8 cellular contexts compared by ENCODE assay signal in the genomic region with DNA sequence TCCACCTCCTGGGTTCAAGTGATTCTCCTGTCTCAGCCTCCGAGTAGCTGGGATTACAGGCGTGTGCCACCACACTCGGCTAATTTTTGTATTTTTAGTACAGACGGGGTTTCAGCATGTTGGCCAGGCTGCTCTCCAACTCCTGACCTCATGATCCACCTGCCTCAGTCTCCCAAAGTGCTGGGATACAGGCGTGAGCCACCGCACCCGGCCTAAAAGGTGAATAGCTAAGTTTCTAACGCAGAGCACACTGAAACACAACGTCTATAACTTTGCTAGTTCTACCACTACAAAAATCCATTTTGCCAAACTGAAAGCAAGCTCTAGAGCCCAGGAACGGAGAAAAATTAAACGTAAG. TPM values are rescaled to one million over a fixed set of nuclear protein-coding genes. Genes with fewer than 3 reads are reported as not detected.
DNase-seq lines count a peak whose midpoint lies in the region; ATAC-seq, FAIRE-seq and TF ChIP-seq lines count a peak whose summit lies in the region.
"Not testable (repeated sequence)": the region's sequence is repeated elsewhere in the genome, so short reads cannot be mapped to it uniquely, and the experiment has no call there.

No MANE protein-coding gene starts in this region.

- WGBS in H1 (ENCODE audit: extremely low coverage in 1 of 2, insufficient coverage in 1 of 2, insufficient read length in 1 of 2, insufficient replicate concordance in 2 of 2, low coverage in 1 of 2, low lambda C conversion rate in 2 of 2, missing lambda C conversion rate in 1 of 2), 2 experiments, result 87% methylated on average over 11 of the region's 11 CpGs; no CpG with 5 or more reads in 1 of the 2 experiments

- H2AK5ac ChIP-seq in H1 (ENCODE audit: low read depth, low read length), result 0 out of 2 replicates have a peak overlapping the region, but pooled peaks have one; percentile 43

- H3K4me1 ChIP-seq in H1 (replicated peaks in 1 of 4; ENCODE audit: control insufficient read depth in 3 of 4, insufficient read depth in 4 of 4, low read length in 3 of 4); iPS-18a (ENCODE audit: control insufficient read depth, low read depth, low read length): not testable (repeated sequence)

- not testable (repeated sequence) for H3K23me2 ChIP-seq in H1 (ENCODE audit: low read depth, low read length)

- CTCF ChIA-PET in AG04450 (lab: Charles Lee), result interaction anchor here (0.6 to 1.6 kb wide), 5 partner anchors 12 to 310 kb away, joined by 3 to 18 read pairs (median 3); no protein-coding TSS in a partner anchor
- CTCF ChIA-PET in H1 (lab: Charles Lee; ENCODE audit: partially characterized antibody), result interaction anchor here (1.0 to 4.1 kb wide), 2 partner anchors 12 to 16 kb away, joined by 3 to 20 read pairs; no protein-coding TSS in a partner anchor

- not testable (repeated sequence) for TF ChIP-seq POLR2A in H1 (IDR thresholded peaks at IDR 0.05; ENCODE audit: control extremely low read depth in 1 of 2, low read depth in 2 of 2, low read length in 2 of 2)

- H2BK12ac ChIP-seq in H1 (ENCODE audit: low read depth, low read length), result not testable (repeated sequence)

- H3K4ac ChIP-seq in H1 (replicated peaks; ENCODE audit: insufficient read length, low read depth, low read length), result not testable (repeated sequence)

- not testable (repeated sequence) for H3K23ac ChIP-seq in H1 (ENCODE audit: insufficient read length)

- H3K9ac ChIP-seq in SU-DHL-6 (ENCODE audit: low read length), result peak overlapping the region; percentile 91
- peak overlapping the region in 3 of 4 experiments; percentile 57 to 89 (median 85); a peak in 6 of 7 replicates for H3K9ac ChIP-seq in H1 (replicated peaks in 1 of 4; ENCODE audit: extremely low read depth in 1 of 4, low read depth in 3 of 4, low read length in 3 of 4)
- H3K9ac ChIP-seq in iPS-18a (ENCODE audit: low read length), result peak overlapping the region; percentile 93

- POLR2A ChIA-PET in AG04450 (lab: Yijun Ruan, JAX) (interaction anchor here (1.2 to 1.7 kb wide), 3 partner anchors 10 to 61 kb away, joined by 4 to 9 read pairs (median 8); partner anchors contain the start of gene REEP5), H1 (lab: Charles Lee; ENCODE audit: partially characterized antibody) (interaction anchor here (0.9 to 2.4 kb wide), 12 partner anchors 10 to 214 kb away, joined by 3 to 12 read pairs (median 4); partner anchors contain the start of gene REEP5)

- H3K9me3 Mint-ChIP-seq in activated naive CD8-positive, alpha-beta T cell treated with anti-CD3 and anti-CD28 coated beads, Interleukin-2, amount 50 U/mL, for 24 hours; natural killer cell treated with Interleukin-12 subunit alpha and Interleukin-12 subunit beta and Interleukin-15 and Interleukin-18, amount 100 ng/mL, for 72 hours; stimulated activated naive B cell treated with anti-CD40 and anti-IgM and Interleukin-4, amounts not matched to agents 10 μg/mL and 1 μg/mL and 100 μg/mL, for 72 hours: not testable (repeated sequence)

- H3K27me3 ChIP-seq in AG04450 (ENCODE audit: control insufficient read depth, insufficient read depth, low read length); SU-DHL-6 (ENCODE audit: low read length); H1 (replicated peaks in 1 of 4; ENCODE audit: control insufficient read depth in 3 of 4, extremely low read depth in 1 of 4, insufficient read depth in 3 of 4, low read length in 3 of 4); iPS-18a (ENCODE audit: control insufficient read depth, insufficient read depth, low read length): not testable (repeated sequence)

- H2BK5ac ChIP-seq in H1 (ENCODE audit: low read depth, low read length), result peak overlapping the region; percentile 46; the same call in 1 of the 2 replicates

- peaks cover 25% of the 10 kb centered on the region; the same call in 1 of the 2 replicates for H3K36me3 ChIP-seq in SU-DHL-6 (ENCODE audit: low read length)
- H3K36me3 ChIP-seq in H1 (ENCODE audit: control insufficient read depth in 2 of 4, insufficient read depth in 4 of 4, low read length in 3 of 4), result peaks cover 4 to 30% (median 10%) of the 10 kb centered on the region in 4 experiments; a peak in 7 of 8 replicates
- H3K36me3 ChIP-seq in iPS-18a (ENCODE audit: control insufficient read depth, low read depth, low read length), result peaks cover 28% of the 10 kb centered on the region

- not testable (repeated sequence) for H3K14ac ChIP-seq in H1 (ENCODE audit: insufficient read length)

- peak overlapping the region; percentile 96 for H2AFZ ChIP-seq in SU-DHL-6 (ENCODE audit: low read depth, low read length, severe bottlenecking)
- peak overlapping the region; percentile 96 for H2AFZ ChIP-seq in H1 (ENCODE audit: low read length)

- TF ChIP-seq EP300 in H1 (IDR thresholded peaks at IDR 0.05; ENCODE audit: borderline replicate concordance in 1 of 2, low read depth in 2 of 2, low read length in 2 of 2), result not testable (repeated sequence)

- peak overlapping the region; percentile 97 for H3K4me2 ChIP-seq in SU-DHL-6 (ENCODE audit: low read depth, low read length, poor library complexity, severe bottlenecking)
- H3K4me2 ChIP-seq in H1 (ENCODE audit: insufficient read depth in 1 of 2, low read depth in 2 of 2, low read length in 2 of 2), result peak overlapping the region; percentile 58 to 63

- not testable (repeated sequence) for ATAC-seq in activated naive CD8-positive, alpha-beta T cell treated with anti-CD3 and anti-CD28 coated beads, Interleukin-2, amount 50 U/mL, for 24 hours; natural killer cell treated with Interleukin-12 subunit alpha and Interleukin-12 subunit beta and Interleukin-15 and Interleukin-18, amount 100 ng/mL, for 72 hours; stimulated activated naive B cell treated with anti-CD40 and anti-IgM and Interleukin-4, amounts not matched to agents 10 μg/mL and 1 μg/mL and 100 μg/mL, for 72 hours (replicated peaks)

- peaks cover 19% of the 10 kb centered on the region for H3K36me3 Mint-ChIP-seq in activated naive CD8-positive, alpha-beta T cell treated with anti-CD3 and anti-CD28 coated beads, Interleukin-2, amount 50 U/mL, for 24 hours (ENCODE audit: low read depth)
- peaks cover 24% of the 10 kb centered on the region for H3K36me3 Mint-ChIP-seq in natural killer cell treated with Interleukin-12 subunit alpha and Interleukin-12 subunit beta and Interleukin-15 and Interleukin-18, amount 100 ng/mL, for 72 hours
- not testable (repeated sequence) for H3K36me3 Mint-ChIP-seq in stimulated activated naive B cell treated with anti-CD40 and anti-IgM and Interleukin-4, amounts not matched to agents 10 μg/mL and 1 μg/mL and 100 μg/mL, for 72 hours

- not testable (repeated sequence) for H4K20me1 ChIP-seq in SU-DHL-6 (ENCODE audit: low read depth, low read length); H1 (replicated peaks in 1 of 2; ENCODE audit: control insufficient read depth in 1 of 2, insufficient read depth in 2 of 2, low read length in 2 of 2)

- H2BK15ac ChIP-seq in H1 (ENCODE audit: low read length), result not testable (repeated sequence)

- FAIRE-seq in H1 (lab: Jason Lieb, UNC), result not testable (repeated sequence)

- H4K8ac ChIP-seq in H1 (ENCODE audit: extremely low read depth, insufficient read depth, low read length), result not testable (repeated sequence)

- H3K27ac Mint-ChIP-seq in activated naive CD8-positive, alpha-beta T cell treated with anti-CD3 and anti-CD28 coated beads, Interleukin-2, amount 50 U/mL, for 24 hours, result peak overlapping the region; percentile 99
- H3K27ac Mint-ChIP-seq in natural killer cell treated with Interleukin-12 subunit alpha and Interleukin-12 subunit beta and Interleukin-15 and Interleukin-18, amount 100 ng/mL, for 72 hours, result peak overlapping the region; percentile 93 to 98
- peak overlapping the region; percentile 99 for H3K27ac Mint-ChIP-seq in stimulated activated naive B cell treated with anti-CD40 and anti-IgM and Interleukin-4, amounts not matched to agents 10 μg/mL and 1 μg/mL and 100 μg/mL, for 72 hours

- H4K91ac ChIP-seq in H1 (replicated peaks; ENCODE audit: insufficient read length, low read length), result not testable (repeated sequence)

- not testable (repeated sequence) for H3K79me1 ChIP-seq in H1 (ENCODE audit: low read depth, low read length)

- not testable (repeated sequence) for H2BK20ac ChIP-seq in H1 (ENCODE audit: low read length)

- peaks cover 35% of the 10 kb centered on the region for H3K4me1 Mint-ChIP-seq in activated naive CD8-positive, alpha-beta T cell treated with anti-CD3 and anti-CD28 coated beads, Interleukin-2, amount 50 U/mL, for 24 hours
- peaks cover 27 to 35% of the 10 kb centered on the region in 2 donors for H3K4me1 Mint-ChIP-seq in natural killer cell treated with Interleukin-12 subunit alpha and Interleukin-12 subunit beta and Interleukin-15 and Interleukin-18, amount 100 ng/mL, for 72 hours (ENCODE audit: low read depth in 2 of 2)
- H3K4me1 Mint-ChIP-seq in stimulated activated naive B cell treated with anti-CD40 and anti-IgM and Interleukin-4, amounts not matched to agents 10 μg/mL and 1 μg/mL and 100 μg/mL, for 72 hours, result peaks cover 11 to 22% of the 10 kb centered on the region in 2 donors

- H2BK120ac ChIP-seq in H1 (replicated peaks; ENCODE audit: low read depth, low read length), result not testable (repeated sequence)

- peaks cover 12% of the 10 kb centered on the region for H3K27me3 Mint-ChIP-seq in activated naive CD8-positive, alpha-beta T cell treated with anti-CD3 and anti-CD28 coated beads, Interleukin-2, amount 50 U/mL, for 24 hours
- H3K27me3 Mint-ChIP-seq in natural killer cell treated with Interleukin-12 subunit alpha and Interleukin-12 subunit beta and Interleukin-15 and Interleukin-18, amount 100 ng/mL, for 72 hours, result peaks cover 18 to 19% of the 10 kb centered on the region in 2 donors
- peaks cover 13 to 14% of the 10 kb centered on the region in 2 donors for H3K27me3 Mint-ChIP-seq in stimulated activated naive B cell treated with anti-CD40 and anti-IgM and Interleukin-4, amounts not matched to agents 10 μg/mL and 1 μg/mL and 100 μg/mL, for 72 hours

- H3K4me3 ChIP-seq in AG04450 (ENCODE audit: low read depth, low read length) (peak overlapping the region; percentile 97), HFF-Myc (replicated peaks; ENCODE audit: low read depth, low read length) (peak overlapping the region; percentile 95), SU-DHL-6 (ENCODE audit: insufficient read depth, low read length, poor library complexity, severe bottlenecking) (peak overlapping the region; percentile 99), H1 (ENCODE audit: extremely low read depth in 1 of 4, insufficient read depth in 2 of 4, low read depth in 3 of 4, low read length in 4 of 4) (peak overlapping the region in 3 of 4 experiments; percentile 30 to 93 (median 93); a peak in 5 of 8 replicates), iPS-18a (ENCODE audit: low read length) (peak overlapping the region; percentile 97)

- not testable (repeated sequence) for TF ChIP-seq CTCF in AG04450 (IDR thresholded peaks at IDR 0.05; ENCODE audit: low read depth, low read length); HFF-Myc (IDR thresholded peaks at IDR 0.05; ENCODE audit: low read depth, low read length, missing control alignments); SU-DHL-6 (IDR thresholded peaks at IDR 0.05; ENCODE audit: insufficient read depth, low read length, poor library complexity, severe bottlenecking); H1 (IDR thresholded peaks at IDR 0.05; ENCODE audit: control extremely low read depth in 1 of 3, insufficient read depth in 1 of 3, low read depth in 1 of 3, low read length in 3 of 3)

- not testable (repeated sequence) for H3K9me3 ChIP-seq in AG04450 (ENCODE audit: control insufficient read depth, insufficient read depth, low read length); SU-DHL-6 (ENCODE audit: insufficient read depth, low read length); H1 (ENCODE audit: insufficient read depth in 2 of 2, low read depth in 1 of 2, low read length in 1 of 2); iPS-18a (ENCODE audit: control insufficient read depth, low read depth, low read length)

- H4K5ac ChIP-seq in H1 (ENCODE audit: insufficient read length, low read depth, low read length), result not testable (repeated sequence)

- H3F3A ChIP-seq in SU-DHL-6 (ENCODE audit: insufficient read depth), result not testable (repeated sequence)

- H3K27ac ChIP-seq in AG04450 (ENCODE audit: low read depth, low read length) (peak overlapping the region; percentile 69), SU-DHL-6 (ENCODE audit: low read depth, low read length) (peak overlapping the region; percentile 25; the same call in 1 of the 2 replicates), H1 (ENCODE audit: low read depth, low read length) (peak overlapping the region; percentile 44; the same call in 1 of the 2 replicates)
- not testable (repeated sequence) for H3K27ac ChIP-seq in iPS-18a (ENCODE audit: low read length)

- H3K56ac ChIP-seq in H1 (replicated peaks; ENCODE audit: insufficient read length, low read depth, low read length), result not testable (repeated sequence)

- H3K4me3 Mint-ChIP-seq in activated naive CD8-positive, alpha-beta T cell treated with anti-CD3 and anti-CD28 coated beads, Interleukin-2, amount 50 U/mL, for 24 hours, result peak overlapping the region; percentile 96
- H3K4me3 Mint-ChIP-seq in natural killer cell treated with Interleukin-12 subunit alpha and Interleukin-12 subunit beta and Interleukin-15 and Interleukin-18, amount 100 ng/mL, for 72 hours, result peak overlapping the region; percentile 97
- peak overlapping the region; percentile 95 to 96 for H3K4me3 Mint-ChIP-seq in stimulated activated naive B cell treated with anti-CD40 and anti-IgM and Interleukin-4, amounts not matched to agents 10 μg/mL and 1 μg/mL and 100 μg/mL, for 72 hours

- TF ChIP-seq RAD21 in H1 (IDR thresholded peaks at IDR 0.05 in 1 of 2, conservative IDR thresholded peaks at IDR 0.05 in 1 of 2; ENCODE audit: low read depth in 2 of 2, low read length in 2 of 2), result not testable (repeated sequence)

- DNase-seq in AG04450 (ENCODE audit: low read depth, low spot score); HFF-Myc (ENCODE audit: extremely low read depth, low read depth); activated naive CD8-positive, alpha-beta T cell treated with anti-CD3 and anti-CD28 coated beads, Interleukin-2, amount 50 U/mL, for 24 hours; H1 (ENCODE audit: low read depth in 1 of 2, low spot score in 2 of 2); natural killer cell treated with Interleukin-12 subunit alpha and Interleukin-12 subunit beta and Interleukin-15 and Interleukin-18, amount 100 ng/mL, for 72 hours (ENCODE audit: low spot score); stimulated activated naive B cell treated with anti-CD40 and anti-IgM and Interleukin-4, amounts not matched to agents 10 μg/mL and 1 μg/mL and 100 μg/mL, for 72 hours: not testable (repeated sequence)

- H3K79me2 ChIP-seq in SU-DHL-6 (ENCODE audit: insufficient read depth, low read length) (peaks cover 41% of the 10 kb centered on the region), H1 (ENCODE audit: control insufficient read depth in 1 of 2, insufficient read depth in 2 of 2, low read length in 2 of 2) (peaks cover 11 to 33% of the 10 kb centered on the region in 2 experiments; a peak in 3 of 4 replicates)

- H3K9me2 ChIP-seq in SU-DHL-6 (replicated peaks; ENCODE audit: insufficient read depth, low read length), result not testable (repeated sequence)

- peak overlapping the region; percentile 76; the same call in 1 of the 2 replicates for H3K18ac ChIP-seq in H1 (ENCODE audit: extremely low read depth, low read length)

RNA-seq across cellular contexts. Expression of gene SRP19, which starts 0.5 kb away (rescaled TPM):
- 98.6 and 149 TPM in 2 replicates for polyA plus RNA-seq in AG04450 (2011; rRNA removed)
- 16.2 and 26.9 TPM in 2 replicates for polyA minus RNA-seq in AG04450 (2011; rRNA and poly(A)+ RNA removed)
- 78.6 and 79.9 TPM in 2 replicates for total RNA-seq in H1 (2021; fragmentation: NEBNext Ultra II Directional; extraction: Animal tissue kit (Norgen Biotek cat#: 25700))
- 14.2 and 27.5 TPM in 2 replicates for polyA plus RNA-seq in H1 (2011; rRNA removed)
- 64.8 TPM for polyA plus RNA-seq in H1 (2011; cell fraction: cytosol; rRNA removed)
- polyA plus RNA-seq in H1 (2011; cell fraction: nucleus; rRNA removed), result 4.4 TPM
- polyA plus RNA-seq in H1 (2012, experiment 1 of 2), result 68.6 to 119 TPM (median 74.7 TPM) in 4 replicates
- polyA plus RNA-seq in H1 (2012, experiment 2 of 2), result 26.1 TPM
- polyA plus RNA-seq in H1 (2013, experiment 1 of 2), result 110 TPM
- 108 TPM for polyA plus RNA-seq in H1 (2013, experiment 2 of 2)
- 7.9 and 9.2 TPM in 2 replicates for polyA minus RNA-seq in H1 (2011; rRNA and poly(A)+ RNA removed)
- 14.5 TPM for polyA minus RNA-seq in H1 (2011; cell fraction: cytosol; rRNA and poly(A)+ RNA removed)
- polyA minus RNA-seq in H1 (2011; cell fraction: nucleus; rRNA and poly(A)+ RNA removed), result 12.7 TPM
- 10 to 100 TPM; 62.4 to 70.7 TPM for total RNA-seq in natural killer cell treated with Interleukin-12 subunit alpha and Interleukin-12 subunit beta and Interleukin-15 and Interleukin-18, amount 100 ng/mL, for 72 hours
